In genomic region chr2:8452979-8453903, GRCh38 we compare ENCODE assay signal across 16 cellular contexts.
DNase-seq lines count a peak whose midpoint lies in the region; ATAC-seq, FAIRE-seq and TF ChIP-seq lines count a peak whose summit lies in the region.
"Had no signal": no experiment of that assay in that cellular context is flagged by ENCODE, and none has a peak within 500 bp of the region (broad histone marks: within the 10 kb centered on the region; RNA-seq: fewer than 3 reads in every experiment).

No MANE protein-coding gene starts in this region.

- no peak overlapping the region for H3K9ac ChIP-seq in HepG2 (ENCODE audit: insufficient read depth, low read depth, low read length)

- peaks cover 20% of the 10 kb centered on the region for H3K4me1 ChIP-seq in CD8-positive, alpha-beta memory T cell (ENCODE audit: insufficient read depth, low read length)
- H3K4me1 ChIP-seq in HepG2 (ENCODE audit: insufficient read depth, low read length) = no peaks in the 10 kb centered on the region

- H3K4me2 ChIP-seq in HepG2 (ENCODE audit: low read depth, low read length) = no peak overlapping the region

- no peaks in the 10 kb centered on the region for H3K36me3 ChIP-seq in CD8-positive, alpha-beta memory T cell (ENCODE audit: insufficient read depth, low read length)
- H3K36me3 ChIP-seq in HepG2 (replicated peaks in 1 of 2; ENCODE audit: control insufficient read depth in 1 of 2, insufficient read depth in 2 of 2, low read length in 2 of 2) = no peaks in the 10 kb centered on the region

- intact Hi-C loops in HepG2 (cut with micrococcal nuclease; ENCODE audit: unreplicated experiment) = no loop called here

- peaks cover 29 to 37% (median 33%) of the 10 kb centered on the region in 3 donors for H3K4me1 Mint-ChIP-seq in CD8-positive, alpha-beta memory T cell
- H3K4me1 Mint-ChIP-seq in activated T-helper 17 cell treated with anti-CD3 and anti-CD28 coated beads, Interleukin-2, amount 50 U/mL, for 72 hours = peaks cover 37% of the 10 kb centered on the region

- 40% methylated on average over 15 of the region's 15 CpGs for WGBS in HepG2 (ENCODE audit: low lambda C conversion rate)

- TF ChIP-seq POLR2A in HepG2 (IDR thresholded peaks at IDR 0.05; ENCODE audit: insufficient read depth in 1 of 2, low read depth in 2 of 2, low read length in 2 of 2) = no peak

- TF ChIP-seq RAD21 in HepG2 (CRISPR knock-in tag; IDR thresholded peaks at IDR 0.05) = no peak

- no peak for TF ChIP-seq CTCF in HepG2 (CRISPR knock-in tag; IDR thresholded peaks at IDR 0.05)

- DNase-seq in AG08396 (ENCODE audit: low spot score) (peak; percentile 39), HepG2 (ENCODE audit: low spot score) (peak; percentile 15), cortex of kidney (lab: John Stamatoyannopoulos, UW) (no peak), dermis blood vessel endothelial cell (no peak), GM19240 (ENCODE audit: insufficient read length, low spot score) (no peak), NCI-H187 (lab: John Stamatoyannopoulos, UW) (no peak)
- DNase-seq in CD8-positive, alpha-beta memory T cell = no peak
- DNase-seq: kidney, MM.1S had no signal

- no peaks in the 10 kb centered on the region for H3K9me3 ChIP-seq in CD8-positive, alpha-beta memory T cell (ENCODE audit: low read length)
- H3K9me3 ChIP-seq in HepG2 (ENCODE audit: low read length) = no peaks in the 10 kb centered on the region

- H3K27ac ChIP-seq in CD8-positive, alpha-beta memory T cell (ENCODE audit: low read depth, low read length) = no peak overlapping the region
- no peak overlapping the region for H3K27ac ChIP-seq in HepG2 (ENCODE audit: extremely low read length, insufficient read depth, low read length)
- H3K27ac ChIP-seq: C4-2B, SK-N-MC had no signal

- in situ Hi-C loops in HepG2 (cut with HindIII; ENCODE audit: extremely low pct_ligation_motif_present, low pct_unique_long_range_greater_than_20kb) = no loop called here

- no peak overlapping the region for H2AFZ ChIP-seq in HepG2 (ENCODE audit: low read length)

- BruUV-seq in HepG2 (replicated peaks; lab: Mats Ljungman, UMichigan) = no TSS peak

- H3K36me3 Mint-ChIP-seq in CD8-positive, alpha-beta memory T cell = no peaks in the 10 kb centered on the region
- peaks cover 44% of the 10 kb centered on the region for H3K36me3 Mint-ChIP-seq in activated T-helper 17 cell treated with anti-CD3 and anti-CD28 coated beads, Interleukin-2, amount 50 U/mL, for 72 hours (ENCODE audit: low read depth)
- H3K36me3 Mint-ChIP-seq: brain; stimulated activated memory B cell treated with anti-CD40 and anti-IgM and Interleukin-4, amounts not matched to agents 10 μg/mL and 1 μg/mL and 100 μg/mL, for 72 hours had no signal

- POLR2A ChIA-PET in CD8-positive, alpha-beta memory T cell (lab: Charles Lee) = no interaction called here
- POLR2A ChIA-PET in HepG2 (lab: Yijun Ruan, JAX) = no interaction called here

- H3K9me3 Mint-ChIP-seq in CD8-positive, alpha-beta memory T cell = no peaks in the 10 kb centered on the region
- no peaks in the 10 kb centered on the region for H3K9me3 Mint-ChIP-seq in activated T-helper 17 cell treated with anti-CD3 and anti-CD28 coated beads, Interleukin-2, amount 50 U/mL, for 72 hours
- H3K9me3 Mint-ChIP-seq: stimulated activated memory B cell treated with anti-CD40 and anti-IgM and Interleukin-4, amounts not matched to agents 10 μg/mL and 1 μg/mL and 100 μg/mL, for 72 hours had no signal

- ATAC-seq in activated T-helper 17 cell treated with anti-CD3 and anti-CD28 coated beads, Interleukin-2, amount 50 U/mL, for 72 hours (replicated peaks) = peak; percentile 65
- no peak; the same call in 2 of the 3 replicates for ATAC-seq in HepG2
- ATAC-seq: GM12878; stimulated activated memory B cell treated with anti-CD40 and anti-IgM and Interleukin-4, amounts not matched to agents 10 μg/mL and 1 μg/mL and 100 μg/mL, for 72 hours had no signal

- no peak overlapping the region for H3K4me3 ChIP-seq in CD8-positive, alpha-beta memory T cell (ENCODE audit: low read length)
- no peak overlapping the region for H3K4me3 ChIP-seq in HepG2 (replicated peaks in 1 of 3; ENCODE audit: insufficient read depth in 1 of 3, low read depth in 2 of 3, low read length in 3 of 3)
- H3K4me3 ChIP-seq: GM12878, SK-N-MC had no signal

- no peak for TF ChIP-seq EP300 in HepG2 (IDR thresholded peaks at IDR 0.05; ENCODE audit: low read depth in 2 of 2, low read length in 2 of 2)
- TF ChIP-seq EP300 in HepG2 (CRISPR knock-in tag; IDR thresholded peaks at IDR 0.05; ENCODE audit: borderline replicate concordance) = no peak

- H3K27me3 Mint-ChIP-seq in CD8-positive, alpha-beta memory T cell = peaks cover 0 to 2% of the 10 kb centered on the region in 2 donors
- no peaks in the 10 kb centered on the region for H3K27me3 Mint-ChIP-seq in activated T-helper 17 cell treated with anti-CD3 and anti-CD28 coated beads, Interleukin-2, amount 50 U/mL, for 72 hours
- H3K27me3 Mint-ChIP-seq: brain had no signal

- peak overlapping the region in 3 of 7 donors; percentile 29 to 38 (median 32) for H3K4me3 Mint-ChIP-seq in CD8-positive, alpha-beta memory T cell
- peak overlapping the region; percentile 77 for H3K4me3 Mint-ChIP-seq in activated T-helper 17 cell treated with anti-CD3 and anti-CD28 coated beads, Interleukin-2, amount 50 U/mL, for 72 hours
- H3K4me3 Mint-ChIP-seq: brain; stimulated activated memory B cell treated with anti-CD40 and anti-IgM and Interleukin-4, amounts not matched to agents 10 μg/mL and 1 μg/mL and 100 μg/mL, for 72 hours had no signal

- CTCF ChIA-PET in CD8-positive, alpha-beta memory T cell (lab: Charles Lee) = interaction anchor here (1.3 kb wide), 1 partner anchor 79 kb away, joined by 3 read pairs; no protein-coding TSS in a partner anchor
- CTCF ChIA-PET in HepG2 (lab: Yijun Ruan, JAX; ENCODE audit: low intra/inter-chr PET ratio, low total read pairs) = no interaction called here

- no peaks in the 10 kb centered on the region for H3K79me2 ChIP-seq in HepG2 (ENCODE audit: insufficient read depth, low read length)

- FAIRE-seq in HepG2 (lab: Jason Lieb, UNC) = peak; percentile 30
- FAIRE-seq: endometrium, GM12878, kidney had no signal

- no peaks in the 10 kb centered on the region for H4K20me1 ChIP-seq in HepG2 (ENCODE audit: insufficient read depth, low read length)

- H3K27me3 ChIP-seq in CD8-positive, alpha-beta memory T cell (ENCODE audit: insufficient read depth, low read length, poor library complexity, severe bottlenecking) = no peaks in the 10 kb centered on the region
- peaks cover 0 to 17% of the 10 kb centered on the region in 2 experiments; a peak in 3 of 5 replicates for H3K27me3 ChIP-seq in HepG2 (ENCODE audit: control insufficient read depth in 1 of 2, insufficient read depth in 2 of 2, low read length in 2 of 2)

- H3K27ac Mint-ChIP-seq in CD8-positive, alpha-beta memory T cell = peak overlapping the region in 7 of 8 donors; percentile 9 to 99 (median 61)
- H3K27ac Mint-ChIP-seq in activated T-helper 17 cell treated with anti-CD3 and anti-CD28 coated beads, Interleukin-2, amount 50 U/mL, for 72 hours = peak overlapping the region; percentile 86
- H3K27ac Mint-ChIP-seq: stimulated activated memory B cell treated with anti-CD40 and anti-IgM and Interleukin-4, amounts not matched to agents 10 μg/mL and 1 μg/mL and 100 μg/mL, for 72 hours had no signal

TF ChIP-seq in HepG2, 621 proteins besides CTCF, POLR2A, EP300 and RAD21 (continues in another document):
- TF ChIP-seq SMYD3 (CRISPR knock-in tag; IDR thresholded peaks at IDR 0.05) (no peak), CBX2 (IDR thresholded peaks at IDR 0.05; ENCODE audit: low read depth, low read length) (no peak), CBX2 (CRISPR knock-in tag; IDR thresholded peaks at IDR 0.05; ENCODE audit: low read depth) (no peak), CENPBD1 (CRISPR knock-in tag; IDR thresholded peaks at IDR 0.05; ENCODE audit: borderline replicate concordance, low read depth) (no peak), HMG20A (CRISPR knock-in tag; IDR thresholded peaks at IDR 0.05; ENCODE audit: borderline replicate concordance) (no peak), ZNF501 (CRISPR knock-in tag; IDR thresholded peaks at IDR 0.05) (no peak), GATAD2A (CRISPR knock-in tag; IDR thresholded peaks at IDR 0.05) (no peak), ZNF235 (CRISPR knock-in tag; IDR thresholded peaks at IDR 0.05; ENCODE audit: borderline replicate concordance) (no peak), ZNF451 (CRISPR knock-in tag; IDR thresholded peaks at IDR 0.05) (no peak), TRAFD1 (CRISPR knock-in tag; IDR thresholded peaks at IDR 0.05; ENCODE audit: borderline replicate concordance) (no peak), ZNF207 (IDR thresholded peaks at IDR 0.05; ENCODE audit: borderline replicate concordance) (no peak)

Comparison
In these comparisons a context has a peak if more than half of its experiments do, and no peak if none do; other contexts are left out.
1. DNase-seq: peak in AG08396 (single experiment) and HepG2 (single experiment); none in CD8-positive, alpha-beta memory T cell (0 of 5), cortex of kidney (single experiment), dermis blood vessel endothelial cell (single experiment), GM19240 (single experiment) and NCI-H187 (0 of 2).